13 cellular contexts compared by ENCODE assay signal in the genomic region with DNA sequence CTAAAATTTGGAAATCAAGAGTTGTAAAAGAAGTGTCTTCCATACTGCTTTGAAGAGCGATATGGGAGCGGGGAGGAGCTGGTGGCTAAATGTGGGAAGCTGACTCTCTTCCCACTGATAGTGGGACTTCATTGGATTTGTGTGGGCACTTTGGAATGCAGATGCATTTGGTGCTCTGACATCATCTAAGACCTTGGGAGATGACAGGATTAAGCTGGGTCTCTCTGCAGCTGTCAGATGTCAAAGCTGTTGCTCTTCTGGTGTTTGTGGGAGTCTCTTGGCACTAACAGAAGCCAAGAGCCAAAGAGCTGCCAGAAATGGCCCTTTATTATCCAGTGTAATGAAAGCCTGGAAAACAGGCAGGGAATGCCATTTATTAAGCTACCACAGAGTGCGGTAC. TPM values are rescaled to one million over a fixed set of nuclear protein-coding genes. Genes with fewer than 3 reads are reported as not detected.
DNase-seq lines count a peak whose midpoint lies in the region; TF ChIP-seq lines count a peak whose summit lies in the region.
"Had no signal": no experiment of that assay in that cellular context is flagged by ENCODE, and none has a peak within 500 bp of the region (broad histone marks: within the 10 kb centered on the region; RNA-seq: fewer than 3 reads in every experiment).

No MANE protein-coding gene starts in this region.

- H3K4me1 ChIP-seq in smooth muscle cell (ENCODE audit: low read depth) = no peaks in the 10 kb centered on the region
- H3K4me1 ChIP-seq: body of pancreas had no signal

- no peak overlapping the region for H3K4me3 Mint-ChIP-seq in activated naive CD4-positive, alpha-beta T cell treated with anti-CD3 and anti-CD28 coated beads, Interleukin-2, amount 10 ng/mL, durations not matched to agents 7 days and 5 days
- H3K4me3 Mint-ChIP-seq: effector memory CD8-positive, alpha-beta T cell had no signal

- peak overlapping the region; percentile 33 for H3K9ac ChIP-seq in smooth muscle cell (ENCODE audit: low read depth)

- H3K27ac Mint-ChIP-seq in activated naive CD4-positive, alpha-beta T cell treated with anti-CD3 and anti-CD28 coated beads, Interleukin-2, amount 10 ng/mL, durations not matched to agents 7 days and 5 days = peak overlapping the region; percentile 73
- H3K27ac Mint-ChIP-seq: effector memory CD8-positive, alpha-beta T cell had no signal

- H3K4me3 ChIP-seq in cardiac fibroblast (replicated peaks in 1 of 2; ENCODE audit: low read depth in 2 of 2, low read length in 2 of 2) (no peak overlapping the region), smooth muscle cell (no peak overlapping the region)
- H3K4me3 ChIP-seq: body of pancreas had no signal

- 36% methylated on average over 3 of the region's 3 CpGs for WGBS in smooth muscle cell (ENCODE audit: low lambda C conversion rate)

- H3K27me3 Mint-ChIP-seq in activated naive CD4-positive, alpha-beta T cell treated with anti-CD3 and anti-CD28 coated beads, Interleukin-2, amount 10 ng/mL, durations not matched to agents 7 days and 5 days = no peaks in the 10 kb centered on the region
- H3K27me3 Mint-ChIP-seq: effector memory CD8-positive, alpha-beta T cell; stimulated activated naive CD8-positive, alpha-beta T cell treated with anti-CD3 and anti-CD28 coated beads, Interleukin-15, amount 100 ng/mL, for 72 hours had no signal

- H3K27ac ChIP-seq in smooth muscle cell (ENCODE audit: low read depth) = peak overlapping the region; percentile 69
- H3K27ac ChIP-seq: body of pancreas had no signal

- no peak overlapping the region for H2AFZ ChIP-seq in smooth muscle cell (ENCODE audit: low read depth)

- no peaks in the 10 kb centered on the region for H3K79me2 ChIP-seq in smooth muscle cell (ENCODE audit: low read depth)

- H3K9me3 ChIP-seq in smooth muscle cell (replicated peaks; ENCODE audit: low read depth) = no peaks in the 10 kb centered on the region
- H3K9me3 ChIP-seq: BE2C, body of pancreas had no signal

- no peak for TF ChIP-seq CTCF in cardiac fibroblast (IDR thresholded peaks at IDR 0.05; ENCODE audit: low read depth, low read length)
- TF ChIP-seq CTCF in smooth muscle cell (IDR thresholded peaks at IDR 0.05; ENCODE audit: borderline replicate concordance, insufficient read depth, poor library complexity, severe bottlenecking) = no peak

- H3K36me3 Mint-ChIP-seq in activated naive CD4-positive, alpha-beta T cell treated with anti-CD3 and anti-CD28 coated beads, Interleukin-2, amount 10 ng/mL, durations not matched to agents 7 days and 5 days = peaks cover 20% of the 10 kb centered on the region

- no peaks in the 10 kb centered on the region for H4K20me1 ChIP-seq in smooth muscle cell (ENCODE audit: low read depth)

- peaks cover 70% of the 10 kb centered on the region for H3K4me1 Mint-ChIP-seq in activated naive CD4-positive, alpha-beta T cell treated with anti-CD3 and anti-CD28 coated beads, Interleukin-2, amount 10 ng/mL, durations not matched to agents 7 days and 5 days

- peak overlapping the region; percentile 64 for H3K4me2 ChIP-seq in smooth muscle cell

- H3K27me3 ChIP-seq in smooth muscle cell (ENCODE audit: low read depth) = no peaks in the 10 kb centered on the region
- H3K27me3 ChIP-seq: BE2C, body of pancreas had no signal

- DNase-seq in activated naive CD4-positive, alpha-beta T cell treated with anti-CD3 and anti-CD28 coated beads, Interleukin-2, amount 10 ng/mL, durations not matched to agents 7 days and 5 days = no peak
- DNase-seq in activated naive CD4-positive, alpha-beta T cell (lab: John Stamatoyannopoulos, UW) = no peak
- peak; percentile 91 for DNase-seq in NCI-H69 (lab: John Stamatoyannopoulos, UW)
- DNase-seq in cardiac fibroblast (ENCODE audit: low read depth in 2 of 2) = peak; percentile 30 to 86
- DNase-seq in smooth muscle cell (lab: John Stamatoyannopoulos, UW; ENCODE audit: unreplicated experiment) = no peak
- DNase-seq in amniotic stem cell (lab: John Stamatoyannopoulos, UW) = no peak
- no peak for DNase-seq in NCI-H187 treated with DMSO at 0.1 percent for 48 hours (lab: John Stamatoyannopoulos, UW)
- DNase-seq in COR-L47 (lab: John Stamatoyannopoulos, UW) = no peak
- DNase-seq: BE2C; body of pancreas; effector memory CD8-positive, alpha-beta T cell; NCI-H510A; stimulated activated naive CD8-positive, alpha-beta T cell treated with anti-CD3 and anti-CD28 coated beads, Interleukin-15, amount 100 ng/mL, for 72 hours had no signal

- no peaks in the 10 kb centered on the region for H3K36me3 ChIP-seq in smooth muscle cell (ENCODE audit: low read depth)
- H3K36me3 ChIP-seq: BE2C had no signal

- H3F3A ChIP-seq in smooth muscle cell (ENCODE audit: low read depth) = peaks cover 9% of the 10 kb centered on the region

- CTCF ChIA-PET in activated naive CD4-positive, alpha-beta T cell treated with anti-CD3 and anti-CD28 coated beads, Interleukin-2, amount 10 ng/mL, durations not matched to agents 7 days and 5 days (lab: Charles Lee) = interaction anchor here (1.0 to 6.2 kb wide), 3 partner anchors 17 to 44 kb away, joined by 3 to 33 read pairs (median 20); no protein-coding TSS in a partner anchor

- no peaks in the 10 kb centered on the region for H3K9me3 Mint-ChIP-seq in activated naive CD4-positive, alpha-beta T cell treated with anti-CD3 and anti-CD28 coated beads, Interleukin-2, amount 10 ng/mL, durations not matched to agents 7 days and 5 days
- H3K9me3 Mint-ChIP-seq: effector memory CD8-positive, alpha-beta T cell; stimulated activated naive CD8-positive, alpha-beta T cell treated with anti-CD3 and anti-CD28 coated beads, Interleukin-15, amount 100 ng/mL, for 72 hours had no signal

RNA-seq across cellular contexts. Expression of gene GRAMD1B, which starts 20.5 kb away (rescaled TPM):
- total RNA-seq in smooth muscle cell = 3.4 and 4.3 TPM in 2 replicates
- polyA plus RNA-seq in smooth muscle cell = 2.4 and 2.7 TPM in 2 replicates

Comparison
In these comparisons a context has a peak if more than half of its experiments do, and no peak if none do; other contexts are left out.
1. DNase-seq: peak in NCI-H69 (single experiment) and cardiac fibroblast (2 of 2); none in activated naive CD4-positive, alpha-beta T cell treated with anti-CD3 and anti-CD28 coated beads, Interleukin-2, amount 10 ng/mL, durations not matched to agents 7 days and 5 days (single experiment), activated naive CD4-positive, alpha-beta T cell (0 of 4), smooth muscle cell (single experiment), amniotic stem cell (single experiment), NCI-H187 treated with DMSO at 0.1 percent for 48 hours (single experiment) and COR-L47 (single experiment).